ENCODE assay signal across 5 cellular contexts in genomic region chr7:71005109-71005508, GRCh38.
"Had no signal": no experiment of that assay in that cellular context is flagged by ENCODE, and none has a peak within 500 bp of the region (broad histone marks: within the 10 kb centered on the region; RNA-seq: fewer than 3 reads in every experiment).

No MANE protein-coding gene starts in this region.

- DNase-seq: H9, HCEC 1CT, IMR-90 had no signal

- H3K4me3 ChIP-seq: GM23338, K562 had no signal

- ATAC-seq: GM23338, K562 had no signal
